21 cellular contexts compared by ENCODE assay signal in genomic region chr2:120161190-120161589, GRCh38.
"Had no signal": no experiment of that assay in that cellular context is flagged by ENCODE, and none has a peak within 500 bp of the region (broad histone marks: within the 10 kb centered on the region; RNA-seq: fewer than 3 reads in every experiment).

No MANE protein-coding gene starts in this region.

- H3K4me1 Mint-ChIP-seq: activated B cell treated with CpG ODN at 0.5 μM for 24 hours, neural crest cell, T-cell had no signal

- ATAC-seq: foreskin keratinocyte; stimulated activated naive CD8-positive, alpha-beta T cell treated with anti-CD3 and anti-CD28 coated beads, Interleukin-15, Interleukin-2, amounts not matched to agents 100 U/mL and 50 U/mL, for 24 hours; T-cell had no signal

- H3K27me3 Mint-ChIP-seq: activated B cell treated with CpG ODN at 0.5 μM for 24 hours; activated CD4-positive, alpha-beta memory T cell treated with anti-CD3 and anti-CD28 coated beads for 36 hours; activated naive CD8-positive, alpha-beta T cell; T-cell had no signal

- H3K4me3 Mint-ChIP-seq: activated B cell treated with CpG ODN at 0.5 μM for 24 hours; activated CD4-positive, alpha-beta memory T cell treated with anti-CD3 and anti-CD28 coated beads for 36 hours; activated naive CD8-positive, alpha-beta T cell; activated T-helper 1 cell treated with anti-CD3 and anti-CD28 coated beads, Interleukin-12 subunit alpha, Interleukin-12 subunit beta, Interleukin-2, Interleukin-4 antibody, amounts not matched to agents 30 ng/mL and 10 ng/mL and 1 ng/mL, durations not matched to agents 14 hours and 24 hours and 36 hours; neural crest cell; T-cell had no signal

- H3K4me1 ChIP-seq: foreskin keratinocyte, left ventricle myocardium inferior, tibial nerve, uterus had no signal

- H3K36me3 ChIP-seq: uterus had no signal

- H3K9me3 ChIP-seq: left ventricle myocardium inferior, tibial nerve, uterus had no signal

- H3K27me3 ChIP-seq: dorsolateral prefrontal cortex, foreskin keratinocyte, tibial nerve, uterus had no signal

- DNase-seq: activated B cell treated with CpG ODN at 0.5 μM for 24 hours; activated CD4-positive, alpha-beta memory T cell treated with anti-CD3 and anti-CD28 coated beads for 36 hours; activated CD4-positive, alpha-beta T cell treated with anti-CD3 and anti-CD28 coated beads for 4 hours; activated gamma-delta T cell treated with Interleukin-2 at 50 U/mL for 16 hours; activated T-cell treated with anti-CD3 and anti-CD28 coated beads for 4 hours; amniotic stem cell; caudate nucleus; dorsolateral prefrontal cortex; foreskin keratinocyte; head of caudate nucleus; kidney glomerular epithelial cell; left ventricle myocardium inferior; stimulated activated CD4-positive, alpha-beta T cell treated with anti-CD3 and anti-CD28 coated beads, Interleukin-2, amount 100 ng/mL, for 24 hours; stimulated activated naive CD8-positive, alpha-beta T cell treated with anti-CD3 and anti-CD28 coated beads, Interleukin-15, Interleukin-2, amounts not matched to agents 100 U/mL and 50 U/mL, for 24 hours; T-cell; uterus had no signal

- H3K9me3 Mint-ChIP-seq: activated B cell treated with CpG ODN at 0.5 μM for 24 hours; activated CD4-positive, alpha-beta memory T cell treated with anti-CD3 and anti-CD28 coated beads for 36 hours had no signal

- H3K27ac Mint-ChIP-seq: activated B cell treated with CpG ODN at 0.5 μM for 24 hours; activated CD4-positive, alpha-beta memory T cell treated with anti-CD3 and anti-CD28 coated beads for 36 hours; activated naive CD8-positive, alpha-beta T cell; activated T-helper 1 cell treated with anti-CD3 and anti-CD28 coated beads, Interleukin-12 subunit alpha, Interleukin-12 subunit beta, Interleukin-2, Interleukin-4 antibody, amounts not matched to agents 30 ng/mL and 10 ng/mL and 1 ng/mL, durations not matched to agents 14 hours and 24 hours and 36 hours; T-cell had no signal

- H3K4me3 ChIP-seq: dorsolateral prefrontal cortex, left ventricle myocardium inferior, tibial nerve, uterus had no signal

- H3K27ac ChIP-seq: dorsolateral prefrontal cortex, epithelial cell of prostate, foreskin keratinocyte, left ventricle myocardium inferior, tibial nerve, uterus had no signal
